Comparison of ENCODE assay signal across 8 cellular contexts in the genomic region with DNA sequence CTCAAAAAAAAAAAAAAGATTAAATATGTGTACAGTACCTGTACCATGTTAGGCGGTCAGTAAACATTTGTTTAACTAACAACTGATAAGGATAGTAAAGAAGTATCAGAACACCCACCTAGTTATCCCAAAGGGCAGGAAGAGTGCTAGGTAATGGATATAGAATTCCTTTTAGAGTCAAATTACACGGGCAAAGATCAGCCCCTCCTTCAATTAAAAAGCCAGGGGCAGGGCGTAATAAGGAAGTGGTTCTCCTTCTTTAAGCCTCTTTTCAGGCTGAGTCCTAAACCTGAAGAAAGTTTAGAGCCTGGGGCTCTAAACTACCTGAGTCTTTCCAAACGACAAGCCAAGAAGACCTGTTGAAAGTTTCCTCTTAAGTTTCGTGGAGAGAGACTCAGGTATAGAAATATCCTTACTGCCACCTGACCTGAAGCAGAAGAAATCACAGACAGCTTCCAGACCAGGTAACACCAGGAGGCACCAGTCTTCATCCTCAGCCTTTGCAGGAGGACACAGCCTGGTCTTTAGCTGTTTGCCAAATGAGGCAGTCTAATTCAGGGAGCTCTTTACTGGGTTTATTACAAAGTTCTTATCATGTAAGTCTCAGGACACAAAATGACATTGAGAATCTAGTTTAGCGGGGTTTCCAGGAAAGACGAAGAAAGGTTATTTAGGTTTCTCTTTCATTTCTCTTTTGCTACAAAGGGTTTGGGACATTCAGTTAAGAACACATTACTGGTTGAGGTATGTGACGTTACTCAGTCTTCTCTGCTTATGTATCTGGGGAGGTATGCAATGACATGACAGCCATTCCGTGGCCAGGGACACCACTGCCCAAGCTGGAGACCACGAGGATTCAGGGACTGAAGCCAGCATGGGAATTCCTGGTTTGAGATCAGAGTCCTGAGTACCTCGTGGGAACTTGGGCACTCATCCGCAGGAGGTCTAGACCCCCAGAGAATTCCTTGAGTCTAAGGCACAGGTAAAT.
A peak's percentile ranks its signal among the peaks of the same experiment; 100 is the strongest.
DNase-seq lines count a peak whose midpoint lies in the region; ATAC-seq and TF ChIP-seq lines count a peak whose summit lies in the region.

A gene with protein sequence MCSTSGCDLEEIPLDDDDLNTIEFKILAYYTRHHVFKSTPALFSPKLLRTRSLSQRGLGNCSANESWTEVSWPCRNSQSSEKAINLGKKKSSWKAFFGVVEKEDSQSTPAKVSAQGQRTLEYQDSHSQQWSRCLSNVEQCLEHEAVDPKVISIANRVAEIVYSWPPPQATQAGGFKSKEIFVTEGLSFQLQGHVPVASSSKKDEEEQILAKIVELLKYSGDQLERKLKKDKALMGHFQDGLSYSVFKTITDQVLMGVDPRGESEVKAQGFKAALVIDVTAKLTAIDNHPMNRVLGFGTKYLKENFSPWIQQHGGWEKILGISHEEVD (plus strand): TSS at position 266 of the 988 bp plus-strand sequence. CDS start 8,367 bp downstream, outside the sequence.

- peak; percentile 32 for DNase-seq in AG20443 (ENCODE audit: low spot score)
- peak; percentile 62 for DNase-seq in GM20000 (ENCODE audit: low spot score)
- DNase-seq in left kidney (ENCODE audit: low read depth, low spot score) = peak; percentile 42
- DNase-seq in cerebellar nuclear complex (lab: John Stamatoyannopoulos, UW) = no peak
- DNase-seq in HUDEP-2 (lab: John Stamatoyannopoulos, UW; ENCODE audit: unreplicated experiment in 76 of 76) = no peak
- DNase-seq in NCI-H1694 treated with DMSO at 0.1 percent for 48 hours (lab: John Stamatoyannopoulos, UW) = no peak

- ATAC-seq in SK-N-SH treated with all-trans-retinoic acid at 6 μM for 48 hours (peak; percentile 51), GM18873 (IDR thresholded peaks at IDR 0.05; ENCODE audit: low FRiP score, unreplicated experiment) (no peak)

- TF ChIP-seq CTCF in GM20000 (IDR thresholded peaks at IDR 0.05; ENCODE audit: extremely low read depth, missing control alignments) = no peak

TF ChIP-seq in SK-N-SH treated with all-trans-retinoic acid at 6 μM for 48 hours, 23 proteins besides CTCF, POLR2A, EP300 and RAD21:
- TF ChIP-seq, protein P1, sequence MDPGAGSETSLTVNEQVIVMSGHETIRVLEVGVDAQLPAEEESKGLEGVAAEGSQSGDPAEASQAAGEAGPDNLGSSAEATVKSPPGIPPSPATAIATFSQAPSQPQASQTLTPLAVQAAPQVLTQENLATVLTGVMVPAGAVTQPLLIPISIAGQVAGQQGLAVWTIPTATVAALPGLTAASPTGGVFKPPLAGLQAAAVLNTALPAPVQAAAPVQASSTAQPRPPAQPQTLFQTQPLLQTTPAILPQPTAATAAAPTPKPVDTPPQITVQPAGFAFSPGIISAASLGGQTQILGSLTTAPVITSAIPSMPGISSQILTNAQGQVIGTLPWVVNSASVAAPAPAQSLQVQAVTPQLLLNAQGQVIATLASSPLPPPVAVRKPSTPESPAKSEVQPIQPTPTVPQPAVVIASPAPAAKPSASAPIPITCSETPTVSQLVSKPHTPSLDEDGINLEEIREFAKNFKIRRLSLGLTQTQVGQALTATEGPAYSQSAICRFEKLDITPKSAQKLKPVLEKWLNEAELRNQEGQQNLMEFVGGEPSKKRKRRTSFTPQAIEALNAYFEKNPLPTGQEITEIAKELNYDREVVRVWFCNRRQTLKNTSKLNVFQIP (CRISPR knock-in tag; IDR thresholded peaks at IDR 0.05; ENCODE audit: borderline replicate concordance, low read depth) = no peak
- TF ChIP-seq SNAI2 (CRISPR knock-in tag; IDR thresholded peaks at IDR 0.05) = no peak
- TF ChIP-seq, protein P2, sequence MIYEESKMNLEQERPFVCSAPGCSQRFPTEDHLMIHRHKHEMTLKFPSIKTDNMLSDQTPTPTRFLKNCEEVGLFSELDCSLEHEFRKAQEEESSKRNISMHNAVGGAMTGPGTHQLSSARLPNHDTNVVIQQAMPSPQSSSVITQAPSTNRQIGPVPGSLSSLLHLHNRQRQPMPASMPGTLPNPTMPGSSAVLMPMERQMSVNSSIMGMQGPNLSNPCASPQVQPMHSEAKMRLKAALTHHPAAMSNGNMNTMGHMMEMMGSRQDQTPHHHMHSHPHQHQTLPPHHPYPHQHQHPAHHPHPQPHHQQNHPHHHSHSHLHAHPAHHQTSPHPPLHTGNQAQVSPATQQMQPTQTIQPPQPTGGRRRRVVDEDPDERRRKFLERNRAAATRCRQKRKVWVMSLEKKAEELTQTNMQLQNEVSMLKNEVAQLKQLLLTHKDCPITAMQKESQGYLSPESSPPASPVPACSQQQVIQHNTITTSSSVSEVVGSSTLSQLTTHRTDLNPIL (CRISPR knock-in tag; IDR thresholded peaks at IDR 0.05; ENCODE audit: low read depth) = no peak
- no peak for TF ChIP-seq ISL1 (CRISPR knock-in tag; IDR thresholded peaks at IDR 0.05)
- no peak for TF ChIP-seq ZFP3 (CRISPR knock-in tag; IDR thresholded peaks at IDR 0.05)
- TF ChIP-seq, protein P3, sequence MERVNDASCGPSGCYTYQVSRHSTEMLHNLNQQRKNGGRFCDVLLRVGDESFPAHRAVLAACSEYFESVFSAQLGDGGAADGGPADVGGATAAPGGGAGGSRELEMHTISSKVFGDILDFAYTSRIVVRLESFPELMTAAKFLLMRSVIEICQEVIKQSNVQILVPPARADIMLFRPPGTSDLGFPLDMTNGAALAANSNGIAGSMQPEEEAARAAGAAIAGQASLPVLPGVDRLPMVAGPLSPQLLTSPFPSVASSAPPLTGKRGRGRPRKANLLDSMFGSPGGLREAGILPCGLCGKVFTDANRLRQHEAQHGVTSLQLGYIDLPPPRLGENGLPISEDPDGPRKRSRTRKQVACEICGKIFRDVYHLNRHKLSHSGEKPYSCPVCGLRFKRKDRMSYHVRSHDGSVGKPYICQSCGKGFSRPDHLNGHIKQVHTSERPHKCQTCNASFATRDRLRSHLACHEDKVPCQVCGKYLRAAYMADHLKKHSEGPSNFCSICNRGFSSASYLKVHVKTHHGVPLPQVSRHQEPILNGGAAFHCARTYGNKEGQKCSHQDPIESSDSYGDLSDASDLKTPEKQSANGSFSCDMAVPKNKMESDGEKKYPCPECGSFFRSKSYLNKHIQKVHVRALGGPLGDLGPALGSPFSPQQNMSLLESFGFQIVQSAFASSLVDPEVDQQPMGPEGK (CRISPR knock-in tag; IDR thresholded peaks at IDR 0.05; ENCODE audit: borderline replicate concordance) = no peak
- TF ChIP-seq RARB (CRISPR knock-in tag; IDR thresholded peaks at IDR 0.05) = no peak
- no peak for TF ChIP-seq CSDC2 (CRISPR knock-in tag; IDR thresholded peaks at IDR 0.05)
- TF ChIP-seq OSR1 (CRISPR knock-in tag; IDR thresholded peaks at IDR 0.05) = no peak
- no peak for TF ChIP-seq ZNF565 (CRISPR knock-in tag; conservative IDR thresholded peaks at IDR 0.05; ENCODE audit: low read depth)
- no peak for TF ChIP-seq BACH2 (CRISPR knock-in tag; IDR thresholded peaks at IDR 0.05; ENCODE audit: borderline replicate concordance)
- no peak for TF ChIP-seq ARNTL (CRISPR knock-in tag; IDR thresholded peaks at IDR 0.05; ENCODE audit: borderline replicate concordance, low read depth)
- no peak for TF ChIP-seq ZFP30 (CRISPR knock-in tag; IDR thresholded peaks at IDR 0.05)
- no peak for TF ChIP-seq ZNF70 (CRISPR knock-in tag; IDR thresholded peaks at IDR 0.05)
- no peak for TF ChIP-seq GLIS3 (CRISPR knock-in tag; IDR thresholded peaks at IDR 0.05)
- no peak for TF ChIP-seq TOX (CRISPR knock-in tag; IDR thresholded peaks at IDR 0.05; ENCODE audit: borderline replicate concordance)
TF ChIP-seq in SK-N-SH treated with all-trans-retinoic acid at 6 μM for 48 hours: peak in this region for 0.

Comparison
In these comparisons a context has a peak if more than half of its experiments do, and no peak if none do; other contexts are left out.
1. DNase-seq: peak in AG20443 (single experiment), GM20000 (single experiment) and left kidney (single experiment); none in cerebellar nuclear complex (0 of 2), HUDEP-2 (0 of 76) and NCI-H1694 treated with DMSO at 0.1 percent for 48 hours (single experiment).